In genomic region chr2:65142515-65142914, GRCh38 we compare ENCODE assay signal across 2 cellular contexts.
TF ChIP-seq lines count a peak whose summit lies in the region.

No MANE protein-coding gene starts in this region.

TF ChIP-seq in HCT116, 20 proteins besides CTCF, POLR2A, EP300 and RAD21:
- TF ChIP-seq ZFX (IDR thresholded peaks at IDR 0.05) = no peak

TF ChIP-seq in HepG2, 621 proteins besides CTCF, POLR2A, EP300 and RAD21:
- TF ChIP-seq ZNF619 (CRISPR knock-in tag; IDR thresholded peaks at IDR 0.05) (no peak), STAG1 (CRISPR knock-in tag; IDR thresholded peaks at IDR 0.05) (peak; percentile 28; the same call in 1 of the 2 replicates)
